In genomic region chr13:33158830-33159229, GRCh38 we compare ENCODE assay signal across 21 cellular contexts.
"Had no signal": no experiment of that assay in that cellular context is flagged by ENCODE, and none has a peak within 500 bp of the region (broad histone marks: within the 10 kb centered on the region; RNA-seq: fewer than 3 reads in every experiment).

No MANE protein-coding gene starts in this region.

- H3K9me3 ChIP-seq: gastrocnemius medialis, sigmoid colon, suprapubic skin, upper lobe of right lung had no signal

- H3K27ac ChIP-seq: cardiac muscle cell, gastrocnemius medialis, sigmoid colon, SK-N-MC, stomach, suprapubic skin, upper lobe of right lung had no signal

- H3K4me2 ChIP-seq: smooth muscle cell had no signal

- H3K4me3 ChIP-seq: cardiac muscle cell, gastrocnemius medialis, sigmoid colon, SK-N-MC, smooth muscle cell, stomach, suprapubic skin, upper lobe of right lung had no signal

- DNase-seq: activated CD4-positive, alpha-beta T cell treated with anti-CD3 and anti-CD28 coated beads for 4 hours; activated CD4-positive, alpha-beta T cell treated with anti-CD3 and anti-CD28 coated beads, Interleukin-2, amount 50 U/mL, for 48 hours; activated CD4-positive, CD25-positive, alpha-beta regulatory T cell; activated CD8-positive, alpha-beta memory T cell treated with anti-CD3 and anti-CD28 coated beads, Interleukin-2, amount 50 U/mL, for 48 hours; activated T-cell treated with anti-CD3 and anti-CD28 coated beads, Interleukin-2, amount 50 U/mL, for 4 hours; effector CD8-positive, alpha-beta T cell; erythroblast; gastrocnemius medialis; nucleus accumbens; sigmoid colon; stimulated activated CD4-positive, alpha-beta T cell treated with anti-CD3 and anti-CD28 coated beads, Interleukin-15, amount 100 ng/mL, for 24 hours; stomach; SW 1271; T-helper 17 cell; upper lobe of right lung had no signal

- ATAC-seq: activated T-cell treated with anti-CD3 and anti-CD28 coated beads, Interleukin-2, amount 50 U/mL, for 4 hours; gastrocnemius medialis; natural killer cell treated with Interleukin-12 subunit alpha and Interleukin-12 subunit beta and Interleukin-15 and Interleukin-18, amount 100 ng/mL, for 72 hours; stimulated activated memory B cell treated with anti-CD40 and anti-IgM and Interleukin-4, amounts not matched to agents 10 μg/mL and 1 μg/mL and 100 μg/mL, for 72 hours; T-helper 17 cell; upper lobe of right lung had no signal

- H3K27me3 ChIP-seq: cardiac muscle cell, gastrocnemius medialis, sigmoid colon, stomach, suprapubic skin, upper lobe of right lung had no signal
